14 cellular contexts compared by ENCODE assay signal in genomic region chr20:6651016-6651415, GRCh38.
DNase-seq lines count a peak whose midpoint lies in the region; ATAC-seq and TF ChIP-seq lines count a peak whose summit lies in the region.
"Had no signal": no experiment of that assay in that cellular context is flagged by ENCODE, and none has a peak within 500 bp of the region (broad histone marks: within the 10 kb centered on the region; RNA-seq: fewer than 3 reads in every experiment).

No MANE protein-coding gene starts in this region.

- no peak overlapping the region for H4K91ac ChIP-seq in mesenchymal stem cell (ENCODE audit: low read length)

- H3K27ac Mint-ChIP-seq in chondrocyte (ENCODE audit: unreplicated experiment), result no peak overlapping the region
- H3K27ac Mint-ChIP-seq: activated CD4-positive, alpha-beta memory T cell treated with anti-CD3 and anti-CD28 coated beads, Interleukin-2, amount 10 ng/mL, durations not matched to agents 7 days and 5 days; B cell had no signal

- H3K9me3 ChIP-seq in mesenchymal stem cell (ENCODE audit: control insufficient read depth, low read length), result no peaks in the 10 kb centered on the region

- H3K4me3 Mint-ChIP-seq in chondrocyte (ENCODE audit: unreplicated experiment), result no peak overlapping the region
- H3K4me3 Mint-ChIP-seq: activated CD4-positive, alpha-beta memory T cell treated with anti-CD3 and anti-CD28 coated beads, Interleukin-2, amount 10 ng/mL, durations not matched to agents 7 days and 5 days; B cell had no signal

- H3K4ac ChIP-seq in mesenchymal stem cell (ENCODE audit: low read depth in 1 of 2, low read length in 2 of 2), result no peak overlapping the region

- H2BK5ac ChIP-seq in mesenchymal stem cell (ENCODE audit: low read depth, low read length, poor library complexity, severe bottlenecking), result no peak overlapping the region

- H2BK12ac ChIP-seq in mesenchymal stem cell (ENCODE audit: low read length in 2 of 2), result no peak overlapping the region

- H3K9ac ChIP-seq in mesenchymal stem cell (ENCODE audit: low read length), result no peak overlapping the region
- H3K9ac ChIP-seq: KMS-11 had no signal

- H3K4me1 Mint-ChIP-seq in chondrocyte (ENCODE audit: low read depth), result peaks cover 15% of the 10 kb centered on the region
- H3K4me1 Mint-ChIP-seq: activated CD4-positive, alpha-beta memory T cell treated with anti-CD3 and anti-CD28 coated beads, Interleukin-2, amount 10 ng/mL, durations not matched to agents 7 days and 5 days; B cell had no signal

- H3K18ac ChIP-seq in mesenchymal stem cell (ENCODE audit: low read depth in 1 of 2, low read length in 2 of 2), result no peak overlapping the region

- H3K9me3 Mint-ChIP-seq in chondrocyte (ENCODE audit: low read depth), result no peaks in the 10 kb centered on the region

- no peak overlapping the region for H2BK120ac ChIP-seq in mesenchymal stem cell (ENCODE audit: low read depth, low read length)

- H3K79me1 ChIP-seq in mesenchymal stem cell (replicated peaks; ENCODE audit: low read length, poor library complexity, severe bottlenecking), result no peaks in the 10 kb centered on the region

- H2BK15ac ChIP-seq in mesenchymal stem cell (ENCODE audit: low read depth, poor library complexity, severe bottlenecking), result no peak overlapping the region

- H3K27me3 Mint-ChIP-seq in chondrocyte (ENCODE audit: low read depth), result no peaks in the 10 kb centered on the region
- H3K27me3 Mint-ChIP-seq: activated CD4-positive, alpha-beta memory T cell treated with anti-CD3 and anti-CD28 coated beads, Interleukin-2, amount 10 ng/mL, durations not matched to agents 7 days and 5 days; B cell had no signal

- H2AK5ac ChIP-seq in mesenchymal stem cell (ENCODE audit: low read length, severe bottlenecking), result no peak overlapping the region

- no peak overlapping the region for H3K14ac ChIP-seq in mesenchymal stem cell (ENCODE audit: low read length in 2 of 2)

- H3K36me3 Mint-ChIP-seq in chondrocyte (ENCODE audit: low read depth), result no peaks in the 10 kb centered on the region

- ATAC-seq in HG02642 (IDR thresholded peaks at IDR 0.05; ENCODE audit: poor library complexity, unreplicated experiment) (no peak), HG03521 (IDR thresholded peaks at IDR 0.05; ENCODE audit: unreplicated experiment) (no peak)

- no peak overlapping the region for H3K4me2 ChIP-seq in mesenchymal stem cell (ENCODE audit: low read length, poor library complexity, severe bottlenecking)
- H3K4me2 ChIP-seq: KMS-11 had no signal

- no peak overlapping the region for H3K23ac ChIP-seq in mesenchymal stem cell (ENCODE audit: low read length in 2 of 2)

- H2AFZ ChIP-seq in mesenchymal stem cell (ENCODE audit: low read depth, low read length), result no peak overlapping the region

- no peak overlapping the region for H3K27ac ChIP-seq in mesenchymal stem cell (ENCODE audit: low read length, poor library complexity, severe bottlenecking)
- H3K27ac ChIP-seq: coronary artery, KMS-11 had no signal

- no peaks in the 10 kb centered on the region for H3K27me3 ChIP-seq in mesenchymal stem cell (ENCODE audit: control insufficient read depth in 1 of 2, insufficient read depth in 1 of 2, low read length in 2 of 2)

- H4K8ac ChIP-seq in mesenchymal stem cell (ENCODE audit: low read length), result no peak overlapping the region

- no peak overlapping the region for H3K4me3 ChIP-seq in astrocyte of the spinal cord (ENCODE audit: low read depth, low read length)
- H3K4me3 ChIP-seq in mesenchymal stem cell (ENCODE audit: insufficient read depth in 1 of 2, low read depth in 1 of 2, low read length in 2 of 2), result no peak overlapping the region
- H3K4me3 ChIP-seq: coronary artery had no signal

- in situ Hi-C loops in astrocyte of the spinal cord (cut with HindIII; ENCODE audit: low sequenced_read_pairs), result no loop called here

- peak; percentile 42 for DNase-seq in AG20443 (ENCODE audit: low spot score)
- DNase-seq in HT1080 (ENCODE audit: low read depth), result peak; percentile 93
- peak; percentile 62 for DNase-seq in astrocyte of the spinal cord (ENCODE audit: low read depth, low spot score)
- peak; percentile 75 for DNase-seq in mesenchymal stem cell
- no peak for DNase-seq in chondrocyte (ENCODE audit: low spot score)
- no peak for DNase-seq in OCI-M2 (lab: John Stamatoyannopoulos, UW; ENCODE audit: unreplicated experiment)
- DNase-seq: activated CD4-positive, alpha-beta memory T cell treated with anti-CD3 and anti-CD28 coated beads, Interleukin-2, amount 10 ng/mL, durations not matched to agents 7 days and 5 days; activated naive CD4-positive, alpha-beta T cell; NCI-H2227 treated with DMSO at 0.1 percent for 48 hours had no signal

- 18% methylated on average over 5 of the region's 5 CpGs for WGBS in mesenchymal stem cell

- H3K36me3 ChIP-seq in mesenchymal stem cell (ENCODE audit: control insufficient read depth in 1 of 2, insufficient read depth in 2 of 2, low read depth in 1 of 2, low read length in 2 of 2), result no peaks in the 10 kb centered on the region

- peaks cover 3% of the 10 kb centered on the region for H3K4me1 ChIP-seq in mesenchymal stem cell (ENCODE audit: control insufficient read depth, insufficient read depth, low read depth, low read length)

- TF ChIP-seq CTCF in astrocyte of the spinal cord (IDR thresholded peaks at IDR 0.05; ENCODE audit: low read depth, low read length) (no peak), chondrocyte (IDR thresholded peaks at IDR 0.05) (no peak)

Comparison
In these comparisons a context has a peak if more than half of its experiments do, and no peak if none do; other contexts are left out.
1. DNase-seq: peak in AG20443 (single experiment), HT1080 (single experiment), astrocyte of the spinal cord (single experiment) and mesenchymal stem cell (single experiment); none in chondrocyte (single experiment) and OCI-M2 (single experiment).